20 cellular contexts compared by ENCODE assay signal in genomic region chr9:70222354-70222753, GRCh38.
"Had no signal": no experiment of that assay in that cellular context is flagged by ENCODE, and none has a peak within 500 bp of the region (broad histone marks: within the 10 kb centered on the region; RNA-seq: fewer than 3 reads in every experiment).

No MANE protein-coding gene starts in this region.

- H3K27me3 Mint-ChIP-seq: naive thymus-derived CD4-positive, alpha-beta T cell; stimulated activated memory B cell treated with anti-CD40 and anti-IgM and Interleukin-4, amounts not matched to agents 10 μg/mL and 1 μg/mL and 100 μg/mL, for 72 hours; stimulated activated naive CD8-positive, alpha-beta T cell treated with anti-CD3 and anti-CD28 coated beads, Interleukin-15, Interleukin-2, amounts not matched to agents 100 ng/mL and 50 ng/mL, for 24 hours had no signal

- H3K4me1 Mint-ChIP-seq: endodermal cell; naive thymus-derived CD4-positive, alpha-beta T cell; nephron progenitor cell; stimulated activated memory B cell treated with anti-CD40 and anti-IgM and Interleukin-4, amounts not matched to agents 10 μg/mL and 1 μg/mL and 100 μg/mL, for 72 hours had no signal

- H3K36me3 ChIP-seq: colonic mucosa had no signal

- DNase-seq: colonic mucosa; effector CD4-positive, alpha-beta T cell; endodermal cell; erythroblast; foreskin melanocyte; head of caudate nucleus; left colon; mesendoderm; naive thymus-derived CD4-positive, alpha-beta T cell; nephron progenitor cell; posterior cingulate gyrus; stimulated activated CD4-positive, alpha-beta T cell treated with anti-CD3 and anti-CD28 coated beads, Interleukin-4, amount 100 ng/mL, for 1 hour; stimulated activated CD8-positive, alpha-beta memory T cell treated with anti-CD3 and anti-CD28 coated beads, Interleukin-4, amount 100 ng/mL, for 48 hours; testis had no signal

- H3K4me3 Mint-ChIP-seq: endodermal cell; naive thymus-derived CD4-positive, alpha-beta T cell; nephron progenitor cell; stimulated activated memory B cell treated with anti-CD40 and anti-IgM and Interleukin-4, amounts not matched to agents 10 μg/mL and 1 μg/mL and 100 μg/mL, for 72 hours; stimulated activated naive CD8-positive, alpha-beta T cell treated with anti-CD3 and anti-CD28 coated beads, Interleukin-15, Interleukin-2, amounts not matched to agents 100 ng/mL and 50 ng/mL, for 24 hours had no signal

- H3K4me2 ChIP-seq: hepatocyte had no signal

- H3K27ac ChIP-seq: colonic mucosa, hepatocyte, right atrium auricular region, testis, tibial nerve had no signal

- H3K79me2 ChIP-seq: hepatocyte had no signal

- H2AFZ ChIP-seq: hepatocyte had no signal

- H3K9me3 Mint-ChIP-seq: endodermal cell; naive thymus-derived CD4-positive, alpha-beta T cell; nephron progenitor cell; stimulated activated memory B cell treated with anti-CD40 and anti-IgM and Interleukin-4, amounts not matched to agents 10 μg/mL and 1 μg/mL and 100 μg/mL, for 72 hours; stimulated activated naive CD8-positive, alpha-beta T cell treated with anti-CD3 and anti-CD28 coated beads, Interleukin-15, Interleukin-2, amounts not matched to agents 100 ng/mL and 50 ng/mL, for 24 hours had no signal

- H3K4me3 ChIP-seq: colonic mucosa, hepatocyte, right atrium auricular region, testis, tibial nerve had no signal

- H3K4me1 ChIP-seq: colonic mucosa, right atrium auricular region, testis, tibial nerve had no signal

- H3K27me3 ChIP-seq: colonic mucosa, hepatocyte, right atrium auricular region, testis, tibial nerve had no signal

- H3K9me3 ChIP-seq: colonic mucosa, right atrium auricular region, testis, tibial nerve had no signal

- H3K27ac Mint-ChIP-seq: endodermal cell; naive thymus-derived CD4-positive, alpha-beta T cell; nephron progenitor cell; stimulated activated memory B cell treated with anti-CD40 and anti-IgM and Interleukin-4, amounts not matched to agents 10 μg/mL and 1 μg/mL and 100 μg/mL, for 72 hours; stimulated activated naive CD8-positive, alpha-beta T cell treated with anti-CD3 and anti-CD28 coated beads, Interleukin-15, Interleukin-2, amounts not matched to agents 100 ng/mL and 50 ng/mL, for 24 hours had no signal

- FAIRE-seq: endothelial cell of umbilical vein had no signal

- ATAC-seq: left colon; naive thymus-derived CD4-positive, alpha-beta T cell; stimulated activated memory B cell treated with anti-CD40 and anti-IgM and Interleukin-4, amounts not matched to agents 10 μg/mL and 1 μg/mL and 100 μg/mL, for 72 hours had no signal
